ENCODE assay signal across 1 cellular context in genomic region chr9:37424204-37424685, GRCh38.
TF ChIP-seq lines count a peak whose summit lies in the region.

No MANE protein-coding gene starts in this region.

TF ChIP-seq in IMR-90, 13 proteins besides CTCF, POLR2A, EP300 and RAD21:
- TF ChIP-seq RCOR1 (IDR thresholded peaks at IDR 0.05; ENCODE audit: insufficient replicate concordance, low read length) (no peak), USF2 (IDR thresholded peaks at IDR 0.05; ENCODE audit: low read depth, low read length) (no peak), MAFK (IDR thresholded peaks at IDR 0.05; ENCODE audit: low read depth, low read length) (no peak), CHD1 (IDR thresholded peaks at IDR 0.05; ENCODE audit: low read depth, low read length) (no peak), ELK1 (IDR thresholded peaks at IDR 0.05; ENCODE audit: borderline replicate concordance, low read depth, low read length) (no peak), NFE2L2 (IDR thresholded peaks at IDR 0.05; ENCODE audit: low read depth, low read length) (no peak), MXI1 (IDR thresholded peaks at IDR 0.05; ENCODE audit: borderline replicate concordance, low read depth, low read length) (no peak), BHLHE40 (IDR thresholded peaks at IDR 0.05; ENCODE audit: low read depth, low read length) (no peak), CEBPB (IDR thresholded peaks at IDR 0.05; ENCODE audit: low read depth, low read length) (no peak), FOS (IDR thresholded peaks at IDR 0.05; ENCODE audit: low read depth, low read length) (no peak), RFX5 (IDR thresholded peaks at IDR 0.05; ENCODE audit: low read depth, low read length) (no peak), SMC3 (IDR thresholded peaks at IDR 0.05; ENCODE audit: low read depth, low read length) (no peak), MAZ (IDR thresholded peaks at IDR 0.05; ENCODE audit: borderline replicate concordance, low read depth, low read length) (no peak)
